In genomic region chr7:81611040-81611439, GRCh38 we compare ENCODE assay signal across 11 cellular contexts.
"Had no signal": no experiment of that assay in that cellular context is flagged by ENCODE, and none has a peak within 500 bp of the region (broad histone marks: within the 10 kb centered on the region; RNA-seq: fewer than 3 reads in every experiment).

No MANE protein-coding gene starts in this region.

- H3K4me3 ChIP-seq: coronary artery, right atrium auricular region had no signal

- ATAC-seq: left colon; naive thymus-derived CD4-positive, alpha-beta T cell had no signal

- H3K4me1 ChIP-seq: right atrium auricular region had no signal

- H3K36me3 ChIP-seq: neutrophil, right atrium auricular region had no signal

- H3K27ac ChIP-seq: coronary artery, neutrophil, right atrium auricular region had no signal

- H3K9me3 ChIP-seq: neutrophil, right atrium auricular region had no signal

- H3K27me3 ChIP-seq: neutrophil, right atrium auricular region had no signal

- DNase-seq: activated CD4-positive, alpha-beta T cell treated with anti-CD3 and anti-CD28 coated beads for 48 hours; activated naive CD4-positive, alpha-beta T cell treated with anti-CD3 and anti-CD28 coated beads for 36 hours; hypothalamus; immature natural killer cell; left colon; naive thymus-derived CD4-positive, alpha-beta T cell; small intestine; trophoblast cell had no signal
